In the genomic region with DNA sequence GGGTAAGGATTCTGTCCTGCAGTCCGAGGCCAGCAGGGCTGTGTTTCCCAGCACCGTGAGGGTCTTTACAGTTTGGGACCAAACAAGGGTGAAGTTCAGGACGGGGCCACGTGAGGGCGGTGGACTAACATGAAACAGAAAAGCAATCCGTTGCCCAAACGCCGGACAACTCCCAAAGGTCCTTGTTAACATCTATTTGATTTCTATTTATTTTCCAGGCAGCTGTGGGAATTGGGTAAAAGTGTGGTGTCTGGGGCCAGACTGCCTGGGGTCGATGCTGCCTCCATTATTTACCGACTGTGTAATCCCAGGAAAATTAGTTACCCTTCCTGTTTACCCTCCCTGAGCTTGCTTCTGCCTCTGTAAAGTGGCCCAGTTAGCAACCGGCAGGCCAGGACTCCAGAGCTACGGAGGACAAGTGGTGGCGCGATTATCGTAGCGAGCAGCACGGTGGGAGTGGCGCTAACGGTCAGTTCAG, we compare ENCODE assay signal across 8 cellular contexts.
DNase-seq lines count a peak whose midpoint lies in the region; ATAC-seq and TF ChIP-seq lines count a peak whose summit lies in the region.

No MANE protein-coding gene starts in this region.

- ATAC-seq in HG03108 (IDR thresholded peaks at IDR 0.05; ENCODE audit: unreplicated experiment) (peak; percentile 52), HG03280 (IDR thresholded peaks at IDR 0.05; ENCODE audit: unreplicated experiment) (no peak)

- no peaks in the 10 kb centered on the region for H3K36me3 Mint-ChIP-seq in activated T-cell treated with anti-CD3 and anti-CD28 coated beads, Interleukin-2, amount 50 U/mL, for 24 hours (ENCODE audit: low read depth)
- no peaks in the 10 kb centered on the region for H3K36me3 Mint-ChIP-seq in neural crest cell (ENCODE audit: low read depth)
- no peaks in the 10 kb centered on the region for H3K36me3 Mint-ChIP-seq in type B pancreatic cell

- H3K27ac Mint-ChIP-seq in activated T-cell treated with anti-CD3 and anti-CD28 coated beads, Interleukin-2, amount 50 U/mL, for 24 hours = no peak overlapping the region
- H3K27ac Mint-ChIP-seq in neural crest cell (ENCODE audit: unreplicated experiment) (no peak overlapping the region), type B pancreatic cell (peak overlapping the region; percentile 29)

- peaks cover 7% of the 10 kb centered on the region for H3K4me1 Mint-ChIP-seq in activated T-cell treated with anti-CD3 and anti-CD28 coated beads, Interleukin-2, amount 50 U/mL, for 24 hours (ENCODE audit: low read depth)
- peaks cover 13% of the 10 kb centered on the region for H3K4me1 Mint-ChIP-seq in neural crest cell
- peaks cover 26% of the 10 kb centered on the region for H3K4me1 Mint-ChIP-seq in type B pancreatic cell (ENCODE audit: unreplicated experiment)

- H3K36me3 ChIP-seq in DOHH2 (ENCODE audit: control insufficient read depth, low read length) = no peaks in the 10 kb centered on the region

- no peak overlapping the region for H3K27ac ChIP-seq in DOHH2 (ENCODE audit: low read depth, low read length)

- no peak overlapping the region for H3K4me2 ChIP-seq in DOHH2 (ENCODE audit: low read length)

- H3K9me3 ChIP-seq in DOHH2 (ENCODE audit: control insufficient read depth, insufficient read depth, low read length) = no peaks in the 10 kb centered on the region

- no peaks in the 10 kb centered on the region for H3F3A ChIP-seq in DOHH2 (ENCODE audit: control insufficient read depth, insufficient read depth)

- DNase-seq in NCI-H82 (lab: John Stamatoyannopoulos, UW) (peak; percentile 92), foreskin melanocyte (peak; percentile 69), neural crest cell (ENCODE audit: low read depth, low spot score) (peak; percentile 88), type B pancreatic cell (ENCODE audit: extremely low spot score, unreplicated experiment) (no peak)
- DNase-seq in activated T-cell treated with anti-CD3 and anti-CD28 coated beads, Interleukin-2, amount 50 U/mL, for 24 hours = peak; percentile 62

- H3K27me3 ChIP-seq in DOHH2 (ENCODE audit: control insufficient read depth, low read length) = peaks cover 7% of the 10 kb centered on the region

- peaks cover 24% of the 10 kb centered on the region for H3K27me3 Mint-ChIP-seq in activated T-cell treated with anti-CD3 and anti-CD28 coated beads, Interleukin-2, amount 50 U/mL, for 24 hours
- H3K27me3 Mint-ChIP-seq in neural crest cell (ENCODE audit: low read depth) (peaks cover 15% of the 10 kb centered on the region), type B pancreatic cell (peaks cover 13% of the 10 kb centered on the region)

- TF ChIP-seq CTCF in DOHH2 (IDR thresholded peaks at IDR 0.05; ENCODE audit: low read depth, low read length, poor library complexity, severe bottlenecking) (peak; percentile 71), neural crest cell (conservative IDR thresholded peaks at IDR 0.05) (peak; percentile 95), type B pancreatic cell (conservative IDR thresholded peaks at IDR 0.05) (peak; percentile 95)

- no peaks in the 10 kb centered on the region for H3K79me2 ChIP-seq in DOHH2 (ENCODE audit: control insufficient read depth, low read length)

- no peaks in the 10 kb centered on the region for H3K9me3 Mint-ChIP-seq in activated T-cell treated with anti-CD3 and anti-CD28 coated beads, Interleukin-2, amount 50 U/mL, for 24 hours
- H3K9me3 Mint-ChIP-seq in neural crest cell (no peaks in the 10 kb centered on the region), type B pancreatic cell (no peaks in the 10 kb centered on the region)

- no peaks in the 10 kb centered on the region for H3K4me1 ChIP-seq in DOHH2 (ENCODE audit: control insufficient read depth, low read length)

- no peaks in the 10 kb centered on the region for H4K20me1 ChIP-seq in DOHH2 (ENCODE audit: control insufficient read depth, insufficient read depth, low read depth, low read length)

- H3K9me2 ChIP-seq in DOHH2 (replicated peaks; ENCODE audit: control insufficient read depth, low read length) = no peaks in the 10 kb centered on the region

- H3K4me3 Mint-ChIP-seq in activated T-cell treated with anti-CD3 and anti-CD28 coated beads, Interleukin-2, amount 50 U/mL, for 24 hours = peak overlapping the region; percentile 4
- H3K4me3 Mint-ChIP-seq in neural crest cell = peak overlapping the region; percentile 70
- peak overlapping the region; percentile 66 for H3K4me3 Mint-ChIP-seq in type B pancreatic cell

- no peak overlapping the region for H3K4me3 ChIP-seq in DOHH2 (ENCODE audit: low read length)

Comparison
In these comparisons a context has a peak if more than half of its experiments do, and no peak if none do; other contexts are left out.
1. H3K4me3 Mint-ChIP-seq: peak in every context shown above with its lines; median percentile 70 in neural crest cell; 66 in type B pancreatic cell; 4 in activated T-cell treated with anti-CD3 and anti-CD28 coated beads, Interleukin-2, amount 50 U/mL, for 24 hours.